In the genomic region with DNA sequence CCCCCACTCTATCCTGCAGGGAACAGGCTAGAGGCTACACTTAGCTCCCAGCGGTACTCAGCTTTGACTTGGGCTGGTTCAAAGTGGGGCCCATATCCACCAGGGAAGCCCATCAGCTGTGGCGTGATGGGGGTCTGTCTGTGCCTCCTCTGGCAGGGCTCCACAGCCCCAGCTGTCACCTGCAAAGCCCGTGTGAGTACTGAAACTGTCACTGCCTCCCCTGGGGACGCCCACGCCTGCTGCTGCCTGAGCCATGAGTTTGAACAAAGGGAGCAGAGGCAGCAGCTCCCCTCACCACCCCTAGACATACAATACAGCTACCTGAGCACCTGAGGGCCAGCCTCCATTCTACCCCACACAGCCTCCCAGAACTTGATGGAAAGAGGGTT, we compare ENCODE assay signal across 8 cellular contexts. TPM values are rescaled to one million over a fixed set of nuclear protein-coding genes. Genes with fewer than 3 reads are reported as not detected.
A peak's percentile ranks its signal among the peaks of the same experiment; 100 is the strongest.
DNase-seq lines count a peak whose midpoint lies in the region; ATAC-seq and TF ChIP-seq lines count a peak whose summit lies in the region.

No MANE protein-coding gene starts in this region.

- H3K36me3 ChIP-seq in ectodermal cell (ENCODE audit: control insufficient read depth, insufficient read depth, low read length) (no peaks in the 10 kb centered on the region), skeletal muscle satellite cell (ENCODE audit: insufficient read depth, low read length) (no peaks in the 10 kb centered on the region), gastroesophageal sphincter (peaks cover 0 to 3% of the 10 kb centered on the region in 2 donors)

- H3K27ac ChIP-seq in RWPE1: peak overlapping the region; percentile 88
- no peak overlapping the region for H3K27ac ChIP-seq in ectodermal cell (ENCODE audit: insufficient read depth, low read depth, low read length, poor library complexity, severe bottlenecking)
- H3K27ac ChIP-seq in gastroesophageal sphincter: no peak overlapping the region

- POLR2A ChIA-PET in RWPE1 (lab: Yijun Ruan, JAX; ENCODE audit: low non-redundant PET): no interaction called here

- peak overlapping the region; percentile 79 for H3K4me2 ChIP-seq in skeletal muscle satellite cell (ENCODE audit: low read length)

- H3K4me1 ChIP-seq in ectodermal cell (ENCODE audit: control insufficient read depth, insufficient read depth, low read length): peaks cover 26% of the 10 kb centered on the region
- H3K4me1 ChIP-seq in skeletal muscle satellite cell (ENCODE audit: control insufficient read depth, insufficient read depth, low read length): peaks cover 16% of the 10 kb centered on the region
- H3K4me1 ChIP-seq in gastroesophageal sphincter: peaks cover 0 to 30% (median 6%) of the 10 kb centered on the region in 3 donors

- H3K9me3 ChIP-seq in ectodermal cell (ENCODE audit: control insufficient read depth, low read length) (no peaks in the 10 kb centered on the region), skeletal muscle satellite cell (replicated peaks; ENCODE audit: low read length) (no peaks in the 10 kb centered on the region), gastroesophageal sphincter (no peaks in the 10 kb centered on the region)

- DNase-seq in RWPE1 (ENCODE audit: low spot score) (no peak), NOMO-1 treated with dmso at 0.1 percent for 144 hours (lab: John Stamatoyannopoulos, UW; ENCODE audit: unreplicated experiment) (no peak), NCI-H774 (lab: John Stamatoyannopoulos, UW) (no peak)

- H3K9ac ChIP-seq in skeletal muscle satellite cell (ENCODE audit: low read depth, low read length): peak overlapping the region; percentile 79

- no peak for TF ChIP-seq EP300 in gastroesophageal sphincter (IDR thresholded peaks at IDR 0.05)

- peaks cover 22% of the 10 kb centered on the region for H3K27me3 ChIP-seq in ectodermal cell (ENCODE audit: control insufficient read depth, insufficient read depth, low read length, poor library complexity, severe bottlenecking)
- no peaks in the 10 kb centered on the region for H3K27me3 ChIP-seq in skeletal muscle satellite cell (ENCODE audit: control insufficient read depth, insufficient read depth, low read length)
- H3K27me3 ChIP-seq in gastroesophageal sphincter: no peaks in the 10 kb centered on the region

- peak; percentile 43 for ATAC-seq in GM18517 (IDR thresholded peaks at IDR 0.05; ENCODE audit: unreplicated experiment)
- peak; percentile 51 for ATAC-seq in HG02623 (IDR thresholded peaks at IDR 0.05; ENCODE audit: unreplicated experiment)
- ATAC-seq in gastroesophageal sphincter: no peak

- TF ChIP-seq POLR2A in gastroesophageal sphincter (IDR thresholded peaks at IDR 0.05): no peak

- 83 to 86% methylated on average over 5 of the region's 5 CpGs for WGBS in ectodermal cell, 2 experiments
- 100% methylated on average over 2 of the region's 5 CpGs; no CpG with 5 or more reads in 1 of the 2 donors for WGBS in gastroesophageal sphincter (ENCODE audit: low coverage in 1 of 2), 2 donors

- TF ChIP-seq CTCF in RWPE1 (conservative IDR thresholded peaks at IDR 0.05; ENCODE audit: low read depth): no peak
- TF ChIP-seq CTCF in gastroesophageal sphincter (IDR thresholded peaks at IDR 0.05): no peak

- CTCF ChIA-PET in RWPE1 (lab: Yijun Ruan, JAX): interaction anchor here (1.2 to 1.5 kb wide), 4 partner anchors 8 to 65 kb away, joined by 3 to 8 read pairs (median 4); no protein-coding TSS in a partner anchor

- H3K4me3 ChIP-seq in ectodermal cell (ENCODE audit: insufficient read depth, low read depth, low read length) (peak overlapping the region; percentile 73), skeletal muscle satellite cell (ENCODE audit: low read length) (peak overlapping the region; percentile 68), gastroesophageal sphincter (no peak overlapping the region)

RNA-seq across cellular contexts. Expression of gene REM2, which starts 5.0 kb away (rescaled TPM):
- polyA plus RNA-seq in ectodermal cell (2013, experiment 1 of 4): 2.5 TPM
- 2.1 TPM for polyA plus RNA-seq in ectodermal cell (2013, experiment 2 of 4)
- 2.9 TPM for polyA plus RNA-seq in ectodermal cell (2013, experiment 3 of 4)
- polyA plus RNA-seq in ectodermal cell (2013, experiment 4 of 4): 2.2 TPM
- 0.22 and 0.25 TPM in 2 replicates for total RNA-seq in skeletal muscle satellite cell (2012; rRNA removed)
- under 1 TPM; 0.20 to 0.93 (median 0.47) TPM for total RNA-seq in gastroesophageal sphincter

RNA-seq across cellular contexts. Expression of gene LRP10, which starts 16.4 kb away (rescaled TPM):
- polyA plus RNA-seq in ectodermal cell (2013, experiment 1 of 4): 11.0 TPM
- 9.9 TPM for polyA plus RNA-seq in ectodermal cell (2013, experiment 2 of 4)
- polyA plus RNA-seq in ectodermal cell (2013, experiment 3 of 4): 8.2 TPM
- 10.9 TPM for polyA plus RNA-seq in ectodermal cell (2013, experiment 4 of 4)
- 66.2 and 69.0 TPM in 2 replicates for total RNA-seq in skeletal muscle satellite cell (2012; rRNA removed)
- 100 to 1,000 TPM; 123 to 257 (median 163) TPM for total RNA-seq in gastroesophageal sphincter

RNA-seq across cellular contexts. Expression of gene RBM23, which starts 31.0 kb away (rescaled TPM):
- polyA plus RNA-seq in ectodermal cell (2013, experiment 1 of 4): 69.1 TPM
- polyA plus RNA-seq in ectodermal cell (2013, experiment 2 of 4): 75.9 TPM
- polyA plus RNA-seq in ectodermal cell (2013, experiment 3 of 4): 55.1 TPM
- polyA plus RNA-seq in ectodermal cell (2013, experiment 4 of 4): 60.9 TPM
- total RNA-seq in skeletal muscle satellite cell (2012; rRNA removed): 29.9 and 48.3 TPM in 2 replicates
- 100 to 1,000 TPM in 3 of 4 donors, 10 to 100 TPM in 1; 94.4 to 855 (median 368) TPM for total RNA-seq in gastroesophageal sphincter

RNA-seq across cellular contexts. Expression of gene PRMT5, which starts 41.2 kb away (rescaled TPM):
- 155 TPM for polyA plus RNA-seq in ectodermal cell (2013, experiment 1 of 4)
- 152 TPM for polyA plus RNA-seq in ectodermal cell (2013, experiment 2 of 4)
- 117 TPM for polyA plus RNA-seq in ectodermal cell (2013, experiment 3 of 4)
- polyA plus RNA-seq in ectodermal cell (2013, experiment 4 of 4): 120 TPM
- 89.0 and 97.6 TPM in 2 replicates for total RNA-seq in skeletal muscle satellite cell (2012; rRNA removed)
- total RNA-seq in gastroesophageal sphincter: 10 to 100 TPM; 39.7 to 49.2 (median 43.2) TPM

RNA-seq across cellular contexts. Expression of gene MMP14, which starts 51.6 kb away (rescaled TPM):
- polyA plus RNA-seq in ectodermal cell (2013, experiment 1 of 4): 44.5 TPM
- polyA plus RNA-seq in ectodermal cell (2013, experiment 2 of 4): 34.8 TPM
- polyA plus RNA-seq in ectodermal cell (2013, experiment 3 of 4): 29.0 TPM
- 28.1 TPM for polyA plus RNA-seq in ectodermal cell (2013, experiment 4 of 4)
- 260 and 382 TPM in 2 replicates for total RNA-seq in skeletal muscle satellite cell (2012; rRNA removed)
- 100 to 1,000 TPM; 114 to 127 (median 123) TPM for total RNA-seq in gastroesophageal sphincter

Comparison
In these comparisons a context has a peak if more than half of its experiments do, and no peak if none do; other contexts are left out.
1. H3K4me3 ChIP-seq: peak in ectodermal cell (single experiment) and skeletal muscle satellite cell (single experiment); none in gastroesophageal sphincter (0 of 2).